Comparison of ENCODE assay signal across 22 cellular contexts in the genomic region with DNA sequence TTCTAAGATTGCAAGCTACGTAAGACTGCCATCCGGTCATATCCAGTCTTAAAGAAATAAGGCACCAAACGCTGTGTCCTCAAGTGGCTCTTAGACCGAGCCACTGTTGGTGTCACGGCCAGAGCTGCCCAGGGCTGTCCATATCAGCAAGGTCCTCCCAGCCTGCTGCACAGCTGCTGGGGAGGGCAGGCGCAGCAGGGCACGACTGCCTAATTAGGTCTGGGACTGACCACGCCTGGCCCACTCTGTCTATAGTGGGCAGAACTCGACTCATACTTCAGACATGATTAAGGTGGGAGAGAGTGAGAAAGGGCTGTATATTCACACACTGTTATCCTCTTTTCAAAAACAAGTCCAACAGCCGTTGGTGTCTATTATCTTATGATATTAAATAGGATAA. TPM values are rescaled to one million over a fixed set of nuclear protein-coding genes. Genes with fewer than 3 reads are reported as not detected.
A peak's percentile ranks its signal among the peaks of the same experiment; 100 is the strongest.
DNase-seq lines count a peak whose midpoint lies in the region; ATAC-seq, FAIRE-seq and TF ChIP-seq lines count a peak whose summit lies in the region.
"Had no signal": no experiment of that assay in that cellular context is flagged by ENCODE, and none has a peak within 500 bp of the region (broad histone marks: within the 10 kb centered on the region; RNA-seq: fewer than 3 reads in every experiment).

No MANE protein-coding gene starts in this region.

- H3K27ac ChIP-seq in HepG2 (ENCODE audit: extremely low read length, insufficient read depth, low read length) (no peak overlapping the region), right lobe of liver (no peak overlapping the region), mesenchymal stem cell (ENCODE audit: low read length, poor library complexity, severe bottlenecking) (no peak overlapping the region), osteoblast (ENCODE audit: low read depth, low read length) (no peak overlapping the region), thyroid gland (no peak overlapping the region)
- H3K27ac ChIP-seq: 22Rv1; BLaER1 treated with 17β-estradiol and CSF1 and Interleukin-3, amounts not matched to agents 10 nM and 100 nM had no signal

- WGBS in HepG2 (ENCODE audit: low lambda C conversion rate), result 96% methylated on average over 10 of the region's 10 CpGs
- WGBS in right lobe of liver (ENCODE audit: insufficient coverage, low coverage, low lambda C conversion rate, missing lambda C conversion rate), result 87% methylated on average over 8 of the region's 10 CpGs
- WGBS in mesenchymal stem cell, result 100% methylated on average over 7 of the region's 10 CpGs
- 54 to 64% methylated on average over 10 of the region's 10 CpGs for WGBS in thyroid gland, 2 donors

- FAIRE-seq in HepG2 (lab: Jason Lieb, UNC), result no peak
- FAIRE-seq: D721Med, GM12891, GM18507, H54 had no signal

- peaks cover 35% of the 10 kb centered on the region for H3K79me1 ChIP-seq in mesenchymal stem cell (replicated peaks; ENCODE audit: low read length, poor library complexity, severe bottlenecking)

- H3K36me3 ChIP-seq in HepG2 (replicated peaks in 1 of 2; ENCODE audit: control insufficient read depth in 1 of 2, insufficient read depth in 2 of 2, low read length in 2 of 2) (peaks cover 21 to 47% of the 10 kb centered on the region in 2 experiments), right lobe of liver (peaks cover 0 to 2% (median 0%) of the 10 kb centered on the region in 4 donors), mesenchymal stem cell (ENCODE audit: control insufficient read depth in 1 of 2, insufficient read depth in 2 of 2, low read depth in 1 of 2, low read length in 2 of 2) (peaks cover 15 to 36% of the 10 kb centered on the region in 2 experiments), osteoblast (ENCODE audit: insufficient read depth, low read length) (peaks cover 9% of the 10 kb centered on the region), thyroid gland (no peaks in the 10 kb centered on the region)
- H3K36me3 ChIP-seq: HAP-1 had no signal

- H2AFZ ChIP-seq in HepG2 (ENCODE audit: low read length) (no peak overlapping the region), mesenchymal stem cell (ENCODE audit: low read depth, low read length) (no peak overlapping the region), osteoblast (ENCODE audit: low read length) (no peak overlapping the region)

- no peak overlapping the region for H2BK120ac ChIP-seq in mesenchymal stem cell (ENCODE audit: low read depth, low read length)

- H3K79me2 ChIP-seq in HepG2 (ENCODE audit: insufficient read depth, low read length) (no peaks in the 10 kb centered on the region), osteoblast (ENCODE audit: insufficient read depth, low read length) (no peaks in the 10 kb centered on the region)

- no peak for DNase-seq in HepG2 (ENCODE audit: low spot score)
- no peak for DNase-seq in right lobe of liver
- DNase-seq in mesenchymal stem cell, result no peak
- peak; percentile 53 for DNase-seq in osteoblast (ENCODE audit: insufficient read length, low spot score, missing footprints)
- peak; percentile 58 to 69 for DNase-seq in thyroid gland
- no peak for DNase-seq in Kasumi-1 (lab: John Stamatoyannopoulos, UW)
- no peak for DNase-seq in pons (ENCODE audit: low spot score)
- no peak for DNase-seq in Ammon's horn (ENCODE audit: low spot score)
- DNase-seq: BE2C; CD4-positive, alpha-beta T cell; CD8-positive, alpha-beta memory T cell; DMS 273 treated with DMSO at 0.1 percent for 48 hours; DMS79 treated with DMSO at 0.1 percent for 48 hours; GF-D8; GOT3 had no signal

- BruUV-seq in HepG2 (replicated peaks; lab: Mats Ljungman, UMichigan), result no TSS peak

- H3K23ac ChIP-seq in mesenchymal stem cell (ENCODE audit: low read length in 2 of 2), result no peak overlapping the region

- TF ChIP-seq RAD21 in HepG2 (CRISPR knock-in tag; IDR thresholded peaks at IDR 0.05), result no peak

- TF ChIP-seq POLR2A in HepG2 (IDR thresholded peaks at IDR 0.05; ENCODE audit: insufficient read depth in 1 of 2, low read depth in 2 of 2, low read length in 2 of 2) (no peak), right lobe of liver (IDR thresholded peaks at IDR 0.05) (no peak), thyroid gland (IDR thresholded peaks at IDR 0.05) (no peak)

- CTCF ChIA-PET in HepG2 (lab: Yijun Ruan, JAX; ENCODE audit: low intra/inter-chr PET ratio, low total read pairs), result no interaction called here

- H2BK12ac ChIP-seq in mesenchymal stem cell (ENCODE audit: low read length in 2 of 2), result no peak overlapping the region

- ATAC-seq in HepG2, result no peak
- no peak for ATAC-seq in right lobe of liver

- no peak overlapping the region for H2AK5ac ChIP-seq in mesenchymal stem cell (ENCODE audit: low read length, severe bottlenecking)

- in situ Hi-C loops in HepG2 (cut with HindIII; ENCODE audit: extremely low pct_ligation_motif_present, low pct_unique_long_range_greater_than_20kb), result no loop called here

- H3K9ac ChIP-seq in HepG2 (ENCODE audit: insufficient read depth, low read depth, low read length) (no peak overlapping the region), mesenchymal stem cell (ENCODE audit: low read length) (no peak overlapping the region)
- H3K9ac ChIP-seq: BLaER1 treated with 17β-estradiol and CSF1 and Interleukin-3, amounts not matched to agents 10 nM and 100 nM had no signal

- H4K91ac ChIP-seq in mesenchymal stem cell (ENCODE audit: low read length), result peak overlapping the region; percentile 52

- H3K4me3 ChIP-seq in HepG2 (replicated peaks in 1 of 3; ENCODE audit: insufficient read depth in 1 of 3, low read depth in 2 of 3, low read length in 3 of 3), result no peak overlapping the region
- H3K4me3 ChIP-seq in right lobe of liver, result no peak overlapping the region
- no peak overlapping the region for H3K4me3 ChIP-seq in mesenchymal stem cell (ENCODE audit: insufficient read depth in 1 of 2, low read depth in 1 of 2, low read length in 2 of 2)
- H3K4me3 ChIP-seq in osteoblast (ENCODE audit: insufficient read depth, low read length), result no peak overlapping the region
- no peak overlapping the region for H3K4me3 ChIP-seq in thyroid gland (replicated peaks in 1 of 3)
- H3K4me3 ChIP-seq: BLaER1 treated with 17β-estradiol and CSF1 and Interleukin-3, amounts not matched to agents 10 nM and 100 nM; HAP-1 had no signal

- intact Hi-C loops in HepG2 (cut with micrococcal nuclease; ENCODE audit: unreplicated experiment) (no loop called here), right lobe of liver (cut with DNase I) (no loop called here), thyroid gland (cut with DNase I) (no loop called here)

- H3K4me1 ChIP-seq in HepG2 (ENCODE audit: insufficient read depth, low read length), result no peaks in the 10 kb centered on the region
- no peaks in the 10 kb centered on the region for H3K4me1 ChIP-seq in right lobe of liver
- H3K4me1 ChIP-seq in mesenchymal stem cell (ENCODE audit: control insufficient read depth, insufficient read depth, low read depth, low read length), result peaks cover 4% of the 10 kb centered on the region
- H3K4me1 ChIP-seq in osteoblast (ENCODE audit: insufficient read depth, low read length), result no peaks in the 10 kb centered on the region
- H3K4me1 ChIP-seq in thyroid gland, result peaks cover 5 to 29% of the 10 kb centered on the region in 2 donors
- H3K4me1 ChIP-seq: BE2C, HAP-1 had no signal

- no peak overlapping the region for H3K4ac ChIP-seq in mesenchymal stem cell (ENCODE audit: low read depth in 1 of 2, low read length in 2 of 2)

- POLR2A ChIA-PET in HepG2 (lab: Yijun Ruan, JAX), result no interaction called here

- TF ChIP-seq CTCF in HepG2 (CRISPR knock-in tag; IDR thresholded peaks at IDR 0.05) (no peak), right lobe of liver (IDR thresholded peaks at IDR 0.05) (no peak), osteoblast (IDR thresholded peaks at IDR 0.05; ENCODE audit: extremely low read depth, low read depth, low read length) (no peak), thyroid gland (IDR thresholded peaks at IDR 0.05) (no peak)

- no peak overlapping the region for H3K4me2 ChIP-seq in HepG2 (ENCODE audit: low read depth, low read length)
- H3K4me2 ChIP-seq in mesenchymal stem cell (ENCODE audit: low read length, poor library complexity, severe bottlenecking), result no peak overlapping the region
- H3K4me2 ChIP-seq in osteoblast (ENCODE audit: insufficient read depth, low read length), result no peak overlapping the region
- H3K4me2 ChIP-seq: BLaER1 treated with 17β-estradiol and CSF1 and Interleukin-3, amounts not matched to agents 10 nM and 100 nM had no signal

- H3K14ac ChIP-seq in mesenchymal stem cell (ENCODE audit: low read length in 2 of 2), result no peak overlapping the region

- no peak overlapping the region for H4K8ac ChIP-seq in mesenchymal stem cell (ENCODE audit: low read length)

- H3K27me3 ChIP-seq in HepG2 (ENCODE audit: control insufficient read depth in 1 of 2, insufficient read depth in 2 of 2, low read length in 2 of 2) (no peaks in the 10 kb centered on the region), right lobe of liver (no peaks in the 10 kb centered on the region), mesenchymal stem cell (ENCODE audit: control insufficient read depth in 1 of 2, insufficient read depth in 1 of 2, low read length in 2 of 2) (no peaks in the 10 kb centered on the region), osteoblast (ENCODE audit: insufficient read depth, low read length) (no peaks in the 10 kb centered on the region), thyroid gland (no peaks in the 10 kb centered on the region)
- H3K27me3 ChIP-seq: BE2C; BLaER1 treated with 17β-estradiol and CSF1 and Interleukin-3, amounts not matched to agents 10 nM and 100 nM had no signal

- H2BK15ac ChIP-seq in mesenchymal stem cell (ENCODE audit: low read depth, poor library complexity, severe bottlenecking), result no peak overlapping the region

- TF ChIP-seq EP300 in HepG2 (IDR thresholded peaks at IDR 0.05; ENCODE audit: low read depth in 2 of 2, low read length in 2 of 2), result no peak
- no peak for TF ChIP-seq EP300 in HepG2 (CRISPR knock-in tag; IDR thresholded peaks at IDR 0.05; ENCODE audit: borderline replicate concordance)

- H4K20me1 ChIP-seq in HepG2 (ENCODE audit: insufficient read depth, low read length) (no peaks in the 10 kb centered on the region), osteoblast (ENCODE audit: insufficient read depth, low read length) (peaks cover 6% of the 10 kb centered on the region)

- no peak overlapping the region for H3K18ac ChIP-seq in mesenchymal stem cell (ENCODE audit: low read depth in 1 of 2, low read length in 2 of 2)

- H2BK5ac ChIP-seq in mesenchymal stem cell (ENCODE audit: low read depth, low read length, poor library complexity, severe bottlenecking), result no peak overlapping the region

- H3K9me3 ChIP-seq in HepG2 (ENCODE audit: low read length) (no peaks in the 10 kb centered on the region), right lobe of liver (no peaks in the 10 kb centered on the region), mesenchymal stem cell (ENCODE audit: control insufficient read depth, low read length) (no peaks in the 10 kb centered on the region), osteoblast (ENCODE audit: low read depth, low read length) (no peaks in the 10 kb centered on the region), thyroid gland (no peaks in the 10 kb centered on the region)
- H3K9me3 ChIP-seq: BE2C, HAP-1 had no signal

RNA-seq across cellular contexts. Expression of gene EIPR1, which starts 39.3 kb away (rescaled TPM):
- total RNA-seq in HepG2 (2016; rRNA removed; fragmentation: Illumina TruSeq; extraction: Trizol) (70.0 and 92.3 TPM in 2 replicates), right lobe of liver (10 to 100 TPM in 4 of 6 experiments, 1 to 10 TPM in 2; 6.8 to 40.6 (median 11.6) TPM), osteoblast (16.8 and 17.7 TPM in 2 replicates), thyroid gland (10 to 100 TPM; 26.1 to 51.6 (median 40.0) TPM)
- total RNA-seq in HepG2 (2016; cell fraction: cytosol; rRNA removed; fragmentation: Illumina TruSeq; extraction: Trizol; ENCODE audit: low read depth), result 45.6 and 52.4 TPM in 2 replicates
- total RNA-seq in HepG2 (2016; cell fraction: insoluble cytoplasmic fraction; rRNA removed; fragmentation: Illumina TruSeq; extraction: Trizol), result 72.0 and 92.4 TPM in 2 replicates
- 79.5 and 92.1 TPM in 2 replicates for total RNA-seq in HepG2 (2016; cell fraction: membrane; rRNA removed; fragmentation: Illumina TruSeq; extraction: Trizol)
- total RNA-seq in HepG2 (2016; cell fraction: nucleus; rRNA removed; fragmentation: Illumina TruSeq; extraction: Trizol), result 36.2 and 44.8 TPM in 2 replicates
- polyA plus RNA-seq in HepG2 (2011; rRNA removed), result 84.5 and 96.3 TPM in 2 replicates
- 91.9 and 111 TPM in 2 replicates for polyA plus RNA-seq in HepG2 (2011; cell fraction: cytosol; rRNA removed)
- polyA plus RNA-seq in HepG2 (2011; cell fraction: nucleus; rRNA removed), result 54.6 and 61.7 TPM in 2 replicates
- polyA plus RNA-seq in HepG2 (2012), result 34.2 and 39.9 TPM in 2 replicates
- 47.2 and 54.0 TPM in 2 replicates for polyA plus RNA-seq in HepG2 (2016; cell fraction: cytosol; fragmentation: Illumina TruSeq; extraction: Trizol; ENCODE audit: low read depth)
- 80.5 and 83.1 TPM in 2 replicates for polyA plus RNA-seq in HepG2 (2016; cell fraction: insoluble cytoplasmic fraction; fragmentation: Illumina TruSeq; extraction: Trizol; ENCODE audit: low read depth)
- 53.9 and 69.3 TPM in 2 replicates for polyA plus RNA-seq in HepG2 (2016; cell fraction: membrane; fragmentation: Illumina TruSeq; extraction: Trizol; ENCODE audit: low read depth)
- polyA plus RNA-seq in HepG2 (2016; cell fraction: nucleus; fragmentation: Illumina TruSeq; extraction: Trizol; ENCODE audit: insufficient read depth, low read depth), result 49.2 and 51.5 TPM in 2 replicates
- 65.1 and 87.1 TPM in 2 replicates for polyA minus RNA-seq in HepG2 (2011; rRNA and poly(A)+ RNA removed; ENCODE audit: low replicate concordance)
- polyA minus RNA-seq in HepG2 (2011; cell fraction: cytosol; rRNA and poly(A)+ RNA removed), result 27.9 and 34.1 TPM in 2 replicates
- 48.4 and 54.1 TPM in 2 replicates for polyA minus RNA-seq in HepG2 (2011; cell fraction: nucleus; rRNA and poly(A)+ RNA removed)
- polyA plus RNA-seq in mesenchymal stem cell (2013, experiment 1 of 2), result 17.5 TPM
- 16.9 TPM for polyA plus RNA-seq in mesenchymal stem cell (2013, experiment 2 of 2)

RNA-seq across cellular contexts. Expression of gene TRAPPC12, which starts 41.1 kb away (rescaled TPM):
- total RNA-seq in HepG2 (2016; rRNA removed; fragmentation: Illumina TruSeq; extraction: Trizol) (39.0 and 46.4 TPM in 2 replicates), right lobe of liver (10 to 100 TPM; 39.2 to 92.4 (median 47.8) TPM), osteoblast (67.0 and 67.5 TPM in 2 replicates), thyroid gland (100 to 1,000 TPM in 2 of 4 donors, 10 to 100 TPM in 2; 93.0 to 198 (median 108) TPM)
- total RNA-seq in HepG2 (2016; cell fraction: cytosol; rRNA removed; fragmentation: Illumina TruSeq; extraction: Trizol; ENCODE audit: low read depth), result 16.2 and 17.3 TPM in 2 replicates
- total RNA-seq in HepG2 (2016; cell fraction: insoluble cytoplasmic fraction; rRNA removed; fragmentation: Illumina TruSeq; extraction: Trizol), result 36.3 and 42.6 TPM in 2 replicates
- total RNA-seq in HepG2 (2016; cell fraction: membrane; rRNA removed; fragmentation: Illumina TruSeq; extraction: Trizol), result 24.2 and 25.4 TPM in 2 replicates
- 55.4 and 61.3 TPM in 2 replicates for total RNA-seq in HepG2 (2016; cell fraction: nucleus; rRNA removed; fragmentation: Illumina TruSeq; extraction: Trizol)
- polyA plus RNA-seq in HepG2 (2011; rRNA removed), result 97.7 and 137 TPM in 2 replicates
- polyA plus RNA-seq in HepG2 (2011; cell fraction: cytosol; rRNA removed), result 36.5 and 40.1 TPM in 2 replicates
- polyA plus RNA-seq in HepG2 (2011; cell fraction: nucleus; rRNA removed), result 305 and 380 TPM in 2 replicates
- 58.1 and 63.4 TPM in 2 replicates for polyA plus RNA-seq in HepG2 (2012)
- polyA plus RNA-seq in HepG2 (2016; cell fraction: cytosol; fragmentation: Illumina TruSeq; extraction: Trizol; ENCODE audit: low read depth), result 7.8 and 8.6 TPM in 2 replicates
- 31.5 and 45.0 TPM in 2 replicates for polyA plus RNA-seq in HepG2 (2016; cell fraction: insoluble cytoplasmic fraction; fragmentation: Illumina TruSeq; extraction: Trizol; ENCODE audit: low read depth)
- polyA plus RNA-seq in HepG2 (2016; cell fraction: membrane; fragmentation: Illumina TruSeq; extraction: Trizol; ENCODE audit: low read depth), result 10.3 and 11.5 TPM in 2 replicates
- polyA plus RNA-seq in HepG2 (2016; cell fraction: nucleus; fragmentation: Illumina TruSeq; extraction: Trizol; ENCODE audit: insufficient read depth, low read depth), result 95.8 and 113 TPM in 2 replicates
- polyA minus RNA-seq in HepG2 (2011; rRNA and poly(A)+ RNA removed; ENCODE audit: low replicate concordance), result 73.3 and 119 TPM in 2 replicates
- polyA minus RNA-seq in HepG2 (2011; cell fraction: cytosol; rRNA and poly(A)+ RNA removed), result 30.0 and 39.8 TPM in 2 replicates
- polyA minus RNA-seq in HepG2 (2011; cell fraction: nucleus; rRNA and poly(A)+ RNA removed), result 181 and 183 TPM in 2 replicates
- 44.7 TPM for polyA plus RNA-seq in mesenchymal stem cell (2013, experiment 1 of 2)
- polyA plus RNA-seq in mesenchymal stem cell (2013, experiment 2 of 2), result 46.6 TPM

Comparison
In these comparisons a context has a peak if more than half of its experiments do, and no peak if none do; other contexts are left out.
1. DNase-seq: peak in osteoblast (single experiment) and thyroid gland (2 of 2); none in HepG2 (single experiment), right lobe of liver (0 of 3), mesenchymal stem cell (single experiment), Kasumi-1 (0 of 2), pons (single experiment) and Ammon's horn (single experiment).